In the genomic region with DNA sequence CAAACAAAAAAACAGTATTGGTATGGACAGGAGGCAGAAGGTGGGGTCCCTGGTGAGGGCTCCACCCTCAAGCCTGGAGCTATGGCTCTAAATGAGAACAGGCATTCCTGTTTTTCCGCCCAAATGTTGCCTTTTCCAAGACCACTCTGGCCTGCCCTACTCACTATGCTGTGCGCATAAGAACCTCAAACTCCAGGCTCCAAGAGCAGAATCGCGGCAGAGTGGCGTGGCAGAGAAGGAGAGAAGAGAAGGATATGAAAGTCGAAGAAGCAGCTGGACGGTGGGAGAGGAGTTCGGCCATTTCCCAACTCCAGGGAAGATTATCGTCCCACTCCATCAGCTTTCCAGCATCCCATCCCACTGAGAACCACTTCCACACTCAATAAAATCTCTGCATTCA, we compare ENCODE assay signal across 1 cellular context.
TF ChIP-seq lines count a peak whose summit lies in the region.

No MANE protein-coding gene starts in this region.

TF ChIP-seq in WTC11, 78 proteins besides CTCF, POLR2A, EP300 and RAD21 (continued from another document):
- TF ChIP-seq, protein P1, sequence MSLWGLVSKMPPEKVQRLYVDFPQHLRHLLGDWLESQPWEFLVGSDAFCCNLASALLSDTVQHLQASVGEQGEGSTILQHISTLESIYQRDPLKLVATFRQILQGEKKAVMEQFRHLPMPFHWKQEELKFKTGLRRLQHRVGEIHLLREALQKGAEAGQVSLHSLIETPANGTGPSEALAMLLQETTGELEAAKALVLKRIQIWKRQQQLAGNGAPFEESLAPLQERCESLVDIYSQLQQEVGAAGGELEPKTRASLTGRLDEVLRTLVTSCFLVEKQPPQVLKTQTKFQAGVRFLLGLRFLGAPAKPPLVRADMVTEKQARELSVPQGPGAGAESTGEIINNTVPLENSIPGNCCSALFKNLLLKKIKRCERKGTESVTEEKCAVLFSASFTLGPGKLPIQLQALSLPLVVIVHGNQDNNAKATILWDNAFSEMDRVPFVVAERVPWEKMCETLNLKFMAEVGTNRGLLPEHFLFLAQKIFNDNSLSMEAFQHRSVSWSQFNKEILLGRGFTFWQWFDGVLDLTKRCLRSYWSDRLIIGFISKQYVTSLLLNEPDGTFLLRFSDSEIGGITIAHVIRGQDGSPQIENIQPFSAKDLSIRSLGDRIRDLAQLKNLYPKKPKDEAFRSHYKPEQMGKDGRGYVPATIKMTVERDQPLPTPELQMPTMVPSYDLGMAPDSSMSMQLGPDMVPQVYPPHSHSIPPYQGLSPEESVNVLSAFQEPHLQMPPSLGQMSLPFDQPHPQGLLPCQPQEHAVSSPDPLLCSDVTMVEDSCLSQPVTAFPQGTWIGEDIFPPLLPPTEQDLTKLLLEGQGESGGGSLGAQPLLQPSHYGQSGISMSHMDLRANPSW (CRISPR knock-in tag; conservative IDR thresholded peaks at IDR 0.05; ENCODE audit: low read depth) = no peak
- TF ChIP-seq ATF6 (CRISPR knock-in tag; IDR thresholded peaks at IDR 0.05) = no peak
- TF ChIP-seq ZSCAN18 (CRISPR knock-in tag; IDR thresholded peaks at IDR 0.05) = no peak
- TF ChIP-seq ARID4B (CRISPR knock-in tag; IDR thresholded peaks at IDR 0.05; ENCODE audit: borderline replicate concordance) = no peak
- TF ChIP-seq FOXP1 (CRISPR knock-in tag; IDR thresholded peaks at IDR 0.05; ENCODE audit: borderline replicate concordance) = no peak
- TF ChIP-seq HMGA2 (CRISPR knock-in tag; IDR thresholded peaks at IDR 0.05) = no peak
TF ChIP-seq in WTC11: peak in this region for 0.
